8 cellular contexts compared by ENCODE assay signal in genomic region chr9:127567898-127568617, GRCh38. TPM values are rescaled to one million over a fixed set of nuclear protein-coding genes. Genes with fewer than 3 reads are reported as not detected.
A peak's percentile ranks its signal among the peaks of the same experiment; 100 is the strongest.
DNase-seq lines count a peak whose midpoint lies in the region; ATAC-seq and TF ChIP-seq lines count a peak whose summit lies in the region.

No MANE protein-coding gene starts in this region.

- H3K36me3 Mint-ChIP-seq in endothelial cell (ENCODE audit: low read depth, unreplicated experiment) = peaks cover 14% of the 10 kb centered on the region
- no peaks in the 10 kb centered on the region for H3K36me3 Mint-ChIP-seq in naive thymus-derived CD8-positive, alpha-beta T cell

- POLR2A ChIA-PET in naive thymus-derived CD8-positive, alpha-beta T cell (lab: Charles Lee) = interaction anchor here (3.3 kb wide), 1 partner anchor 11 kb away, joined by 24 read pairs; no protein-coding TSS in a partner anchor

- H3K27ac ChIP-seq in RWPE2 (ENCODE audit: poor library complexity, severe bottlenecking) = peak overlapping the region; percentile 98

- no peaks in the 10 kb centered on the region for H3K9me3 ChIP-seq in RWPE2 (ENCODE audit: severe bottlenecking)

- peak overlapping the region; percentile 32 for H3K27ac Mint-ChIP-seq in endothelial cell (ENCODE audit: unreplicated experiment)
- H3K27ac Mint-ChIP-seq in naive thymus-derived CD8-positive, alpha-beta T cell = peak overlapping the region in 9 of 10 donors; percentile 19 to 85 (median 64)

- peaks cover 25% of the 10 kb centered on the region for H3K4me1 Mint-ChIP-seq in endothelial cell (ENCODE audit: unreplicated experiment)
- H3K4me1 Mint-ChIP-seq in naive thymus-derived CD8-positive, alpha-beta T cell = peaks cover 17 to 30% (median 26%) of the 10 kb centered on the region in 4 donors

- no peaks in the 10 kb centered on the region for H3K27me3 ChIP-seq in RWPE2 (ENCODE audit: insufficient read depth, poor library complexity, severe bottlenecking)

- TF ChIP-seq CTCF in RWPE2 (IDR thresholded peaks at IDR 0.05; ENCODE audit: poor library complexity, severe bottlenecking) (no peak), endothelial cell (IDR thresholded peaks at IDR 0.05; ENCODE audit: unreplicated experiment) (no peak)

- peaks cover 45% of the 10 kb centered on the region for H3K36me3 ChIP-seq in RWPE2 (ENCODE audit: low read depth)

- H3K9me3 Mint-ChIP-seq in endothelial cell (ENCODE audit: unreplicated experiment) = no peaks in the 10 kb centered on the region
- no peaks in the 10 kb centered on the region for H3K9me3 Mint-ChIP-seq in naive thymus-derived CD8-positive, alpha-beta T cell

- ATAC-seq in GM21360 (IDR thresholded peaks at IDR 0.05; ENCODE audit: unreplicated experiment) (peak; percentile 13), RWPE2 (ENCODE audit: low read depth) (peak; percentile 2; the same call in 1 of the 3 replicates), GM21526 (IDR thresholded peaks at IDR 0.05; ENCODE audit: low FRiP score, unreplicated experiment) (no peak), GM21786 (IDR thresholded peaks at IDR 0.05; ENCODE audit: unreplicated experiment) (no peak)
- peak in 1 of 2 donors; percentile 14 for ATAC-seq in naive thymus-derived CD8-positive, alpha-beta T cell

- H3K4me1 ChIP-seq in RWPE2 (ENCODE audit: insufficient read depth, poor library complexity, severe bottlenecking) = peaks cover 54% of the 10 kb centered on the region

- peak overlapping the region; percentile 95 for H3K4me3 Mint-ChIP-seq in endothelial cell (ENCODE audit: unreplicated experiment)
- peak overlapping the region; percentile 64 to 80 (median 78) for H3K4me3 Mint-ChIP-seq in naive thymus-derived CD8-positive, alpha-beta T cell

- peak overlapping the region; percentile 98 for H3K4me3 ChIP-seq in RWPE2 (ENCODE audit: severe bottlenecking)

- DNase-seq in RWPE2 (ENCODE audit: low spot score) (no peak), endothelial cell (ENCODE audit: low spot score) (peak; percentile 45), cerebellum (ENCODE audit: low spot score) (no peak)
- peak in 1 of 10 donors; percentile 58 for DNase-seq in naive thymus-derived CD8-positive, alpha-beta T cell
- DNase-seq in central memory CD4-positive, alpha-beta T cell = no peak

- peaks cover 4% of the 10 kb centered on the region for H3K27me3 Mint-ChIP-seq in endothelial cell (ENCODE audit: unreplicated experiment)
- no peaks in the 10 kb centered on the region for H3K27me3 Mint-ChIP-seq in naive thymus-derived CD8-positive, alpha-beta T cell

RNA-seq across cellular contexts. Expression of gene STXBP1, which starts 44.0 kb away (rescaled TPM):
- total RNA-seq in endothelial cell (ENCODE audit: unreplicated experiment) (113 TPM), cerebellum (96.1 TPM)
- 10 to 100 TPM; 34.6 to 39.7 TPM for total RNA-seq in naive thymus-derived CD8-positive, alpha-beta T cell
- polyA plus RNA-seq in naive thymus-derived CD8-positive, alpha-beta T cell = 10 to 100 TPM in 1 of 3 donors, 1 to 10 TPM in 2; 3.4 to 10.3 (median 7.5) TPM

Comparison
In these comparisons a context has a peak if more than half of its experiments do, and no peak if none do; other contexts are left out.
1. ATAC-seq: peak in GM21360 (single experiment) and RWPE2 (single experiment); none in GM21526 (single experiment) and GM21786 (single experiment).